In genomic region chr10:59708816-59709471, GRCh38 we compare ENCODE assay signal across 1 cellular context.
TF ChIP-seq lines count a peak whose summit lies in the region.

No MANE protein-coding gene starts in this region.

TF ChIP-seq in HEK293, 187 proteins besides CTCF, POLR2A, EP300 and RAD21 (continued from another document):
- TF ChIP-seq, protein P1, sequence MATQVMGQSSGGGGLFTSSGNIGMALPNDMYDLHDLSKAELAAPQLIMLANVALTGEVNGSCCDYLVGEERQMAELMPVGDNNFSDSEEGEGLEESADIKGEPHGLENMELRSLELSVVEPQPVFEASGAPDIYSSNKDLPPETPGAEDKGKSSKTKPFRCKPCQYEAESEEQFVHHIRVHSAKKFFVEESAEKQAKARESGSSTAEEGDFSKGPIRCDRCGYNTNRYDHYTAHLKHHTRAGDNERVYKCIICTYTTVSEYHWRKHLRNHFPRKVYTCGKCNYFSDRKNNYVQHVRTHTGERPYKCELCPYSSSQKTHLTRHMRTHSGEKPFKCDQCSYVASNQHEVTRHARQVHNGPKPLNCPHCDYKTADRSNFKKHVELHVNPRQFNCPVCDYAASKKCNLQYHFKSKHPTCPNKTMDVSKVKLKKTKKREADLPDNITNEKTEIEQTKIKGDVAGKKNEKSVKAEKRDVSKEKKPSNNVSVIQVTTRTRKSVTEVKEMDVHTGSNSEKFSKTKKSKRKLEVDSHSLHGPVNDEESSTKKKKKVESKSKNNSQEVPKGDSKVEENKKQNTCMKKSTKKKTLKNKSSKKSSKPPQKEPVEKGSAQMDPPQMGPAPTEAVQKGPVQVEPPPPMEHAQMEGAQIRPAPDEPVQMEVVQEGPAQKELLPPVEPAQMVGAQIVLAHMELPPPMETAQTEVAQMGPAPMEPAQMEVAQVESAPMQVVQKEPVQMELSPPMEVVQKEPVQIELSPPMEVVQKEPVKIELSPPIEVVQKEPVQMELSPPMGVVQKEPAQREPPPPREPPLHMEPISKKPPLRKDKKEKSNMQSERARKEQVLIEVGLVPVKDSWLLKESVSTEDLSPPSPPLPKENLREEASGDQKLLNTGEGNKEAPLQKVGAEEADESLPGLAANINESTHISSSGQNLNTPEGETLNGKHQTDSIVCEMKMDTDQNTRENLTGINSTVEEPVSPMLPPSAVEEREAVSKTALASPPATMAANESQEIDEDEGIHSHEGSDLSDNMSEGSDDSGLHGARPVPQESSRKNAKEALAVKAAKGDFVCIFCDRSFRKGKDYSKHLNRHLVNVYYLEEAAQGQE (tag by site-specific recombination; IDR thresholded peaks at IDR 0.05), result peak; percentile 42; the same call in 1 of the 2 replicates
- TF ChIP-seq ZBTB20 (tag by site-specific recombination; IDR thresholded peaks at IDR 0.05), result peak; percentile 5; the same call in 1 of the 2 replicates
- no peak for TF ChIP-seq ZNF544 (tag by site-specific recombination; IDR thresholded peaks at IDR 0.05)
- peak; percentile 68 for TF ChIP-seq GLIS2 (tag by site-specific recombination; IDR thresholded peaks at IDR 0.05)
- TF ChIP-seq HOXD13 (CRISPR knock-in tag; IDR thresholded peaks at IDR 0.05; ENCODE audit: borderline replicate concordance), result peak; percentile 34; the same call in 1 of the 2 replicates
- no peak for TF ChIP-seq ZFP37 (tag by site-specific recombination; IDR thresholded peaks at IDR 0.05)
- TF ChIP-seq, protein P2, sequence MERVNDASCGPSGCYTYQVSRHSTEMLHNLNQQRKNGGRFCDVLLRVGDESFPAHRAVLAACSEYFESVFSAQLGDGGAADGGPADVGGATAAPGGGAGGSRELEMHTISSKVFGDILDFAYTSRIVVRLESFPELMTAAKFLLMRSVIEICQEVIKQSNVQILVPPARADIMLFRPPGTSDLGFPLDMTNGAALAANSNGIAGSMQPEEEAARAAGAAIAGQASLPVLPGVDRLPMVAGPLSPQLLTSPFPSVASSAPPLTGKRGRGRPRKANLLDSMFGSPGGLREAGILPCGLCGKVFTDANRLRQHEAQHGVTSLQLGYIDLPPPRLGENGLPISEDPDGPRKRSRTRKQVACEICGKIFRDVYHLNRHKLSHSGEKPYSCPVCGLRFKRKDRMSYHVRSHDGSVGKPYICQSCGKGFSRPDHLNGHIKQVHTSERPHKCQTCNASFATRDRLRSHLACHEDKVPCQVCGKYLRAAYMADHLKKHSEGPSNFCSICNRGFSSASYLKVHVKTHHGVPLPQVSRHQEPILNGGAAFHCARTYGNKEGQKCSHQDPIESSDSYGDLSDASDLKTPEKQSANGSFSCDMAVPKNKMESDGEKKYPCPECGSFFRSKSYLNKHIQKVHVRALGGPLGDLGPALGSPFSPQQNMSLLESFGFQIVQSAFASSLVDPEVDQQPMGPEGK (tag by site-specific recombination; IDR thresholded peaks at IDR 0.05), result peak; percentile 26
- 0 out of 2 replicates have a peak, but pooled peaks have one; percentile 37 for TF ChIP-seq ZNF202 (tag by site-specific recombination; IDR thresholded peaks at IDR 0.05; ENCODE audit: borderline replicate concordance)
- TF ChIP-seq, protein P3, sequence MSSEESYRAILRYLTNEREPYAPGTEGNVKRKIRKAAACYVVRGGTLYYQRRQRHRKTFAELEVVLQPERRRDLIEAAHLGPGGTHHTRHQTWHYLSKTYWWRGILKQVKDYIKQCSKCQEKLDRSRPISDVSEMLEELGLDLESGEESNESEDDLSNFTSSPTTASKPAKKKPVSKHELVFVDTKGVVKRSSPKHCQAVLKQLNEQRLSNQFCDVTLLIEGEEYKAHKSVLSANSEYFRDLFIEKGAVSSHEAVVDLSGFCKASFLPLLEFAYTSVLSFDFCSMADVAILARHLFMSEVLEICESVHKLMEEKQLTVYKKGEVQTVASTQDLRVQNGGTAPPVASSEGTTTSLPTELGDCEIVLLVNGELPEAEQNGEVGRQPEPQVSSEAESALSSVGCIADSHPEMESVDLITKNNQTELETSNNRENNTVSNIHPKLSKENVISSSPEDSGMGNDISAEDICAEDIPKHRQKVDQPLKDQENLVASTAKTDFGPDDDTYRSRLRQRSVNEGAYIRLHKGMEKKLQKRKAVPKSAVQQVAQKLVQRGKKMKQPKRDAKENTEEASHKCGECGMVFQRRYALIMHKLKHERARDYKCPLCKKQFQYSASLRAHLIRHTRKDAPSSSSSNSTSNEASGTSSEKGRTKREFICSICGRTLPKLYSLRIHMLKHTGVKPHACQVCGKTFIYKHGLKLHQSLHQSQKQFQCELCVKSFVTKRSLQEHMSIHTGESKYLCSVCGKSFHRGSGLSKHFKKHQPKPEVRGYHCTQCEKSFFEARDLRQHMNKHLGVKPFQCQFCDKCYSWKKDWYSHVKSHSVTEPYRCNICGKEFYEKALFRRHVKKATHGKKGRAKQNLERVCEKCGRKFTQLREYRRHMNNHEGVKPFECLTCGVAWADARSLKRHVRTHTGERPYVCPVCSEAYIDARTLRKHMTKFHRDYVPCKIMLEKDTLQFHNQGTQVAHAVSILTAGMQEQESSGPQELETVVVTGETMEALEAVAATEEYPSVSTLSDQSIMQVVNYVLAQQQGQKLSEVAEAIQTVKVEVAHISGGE (tag by site-specific recombination; conservative IDR thresholded peaks at IDR 0.05; ENCODE audit: low read depth), result 0 out of 2 replicates have a peak, but pooled peaks have one; percentile 11
- TF ChIP-seq, protein P4, sequence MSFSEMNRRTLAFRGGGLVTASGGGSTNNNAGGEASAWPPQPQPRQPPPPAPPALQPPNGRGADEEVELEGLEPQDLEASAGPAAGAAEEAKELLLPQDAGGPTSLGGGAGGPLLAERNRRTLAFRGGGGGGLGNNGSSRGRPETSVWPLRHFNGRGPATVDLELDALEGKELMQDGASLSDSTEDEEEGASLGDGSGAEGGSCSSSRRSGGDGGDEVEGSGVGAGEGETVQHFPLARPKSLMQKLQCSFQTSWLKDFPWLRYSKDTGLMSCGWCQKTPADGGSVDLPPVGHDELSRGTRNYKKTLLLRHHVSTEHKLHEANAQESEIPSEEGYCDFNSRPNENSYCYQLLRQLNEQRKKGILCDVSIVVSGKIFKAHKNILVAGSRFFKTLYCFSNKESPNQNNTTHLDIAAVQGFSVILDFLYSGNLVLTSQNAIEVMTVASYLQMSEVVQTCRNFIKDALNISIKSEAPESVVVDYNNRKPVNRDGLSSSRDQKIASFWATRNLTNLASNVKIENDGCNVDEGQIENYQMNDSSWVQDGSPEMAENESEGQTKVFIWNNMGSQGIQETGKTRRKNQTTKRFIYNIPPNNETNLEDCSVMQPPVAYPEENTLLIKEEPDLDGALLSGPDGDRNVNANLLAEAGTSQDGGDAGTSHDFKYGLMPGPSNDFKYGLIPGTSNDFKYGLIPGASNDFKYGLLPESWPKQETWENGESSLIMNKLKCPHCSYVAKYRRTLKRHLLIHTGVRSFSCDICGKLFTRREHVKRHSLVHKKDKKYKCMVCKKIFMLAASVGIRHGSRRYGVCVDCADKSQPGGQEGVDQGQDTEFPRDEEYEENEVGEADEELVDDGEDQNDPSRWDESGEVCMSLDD (tag by site-specific recombination; IDR thresholded peaks at IDR 0.05), result peak; percentile 51
- TF ChIP-seq, protein P5, sequence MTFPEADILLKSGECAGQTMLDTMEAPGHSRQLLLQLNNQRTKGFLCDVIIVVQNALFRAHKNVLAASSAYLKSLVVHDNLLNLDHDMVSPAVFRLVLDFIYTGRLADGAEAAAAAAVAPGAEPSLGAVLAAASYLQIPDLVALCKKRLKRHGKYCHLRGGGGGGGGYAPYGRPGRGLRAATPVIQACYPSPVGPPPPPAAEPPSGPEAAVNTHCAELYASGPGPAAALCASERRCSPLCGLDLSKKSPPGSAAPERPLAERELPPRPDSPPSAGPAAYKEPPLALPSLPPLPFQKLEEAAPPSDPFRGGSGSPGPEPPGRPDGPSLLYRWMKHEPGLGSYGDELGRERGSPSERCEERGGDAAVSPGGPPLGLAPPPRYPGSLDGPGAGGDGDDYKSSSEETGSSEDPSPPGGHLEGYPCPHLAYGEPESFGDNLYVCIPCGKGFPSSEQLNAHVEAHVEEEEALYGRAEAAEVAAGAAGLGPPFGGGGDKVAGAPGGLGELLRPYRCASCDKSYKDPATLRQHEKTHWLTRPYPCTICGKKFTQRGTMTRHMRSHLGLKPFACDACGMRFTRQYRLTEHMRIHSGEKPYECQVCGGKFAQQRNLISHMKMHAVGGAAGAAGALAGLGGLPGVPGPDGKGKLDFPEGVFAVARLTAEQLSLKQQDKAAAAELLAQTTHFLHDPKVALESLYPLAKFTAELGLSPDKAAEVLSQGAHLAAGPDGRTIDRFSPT (tag by site-specific recombination; IDR thresholded peaks at IDR 0.05), result peak; percentile 52; the same call in 1 of the 2 replicates
- TF ChIP-seq ZNF600 (tag by site-specific recombination; IDR thresholded peaks at IDR 0.05), result peak; percentile 75
- TF ChIP-seq ZNF19 (tag by site-specific recombination; IDR thresholded peaks at IDR 0.05; ENCODE audit: low read depth), result no peak
- no peak for TF ChIP-seq ZNF510 (tag by site-specific recombination; IDR thresholded peaks at IDR 0.05; ENCODE audit: insufficient replicate concordance)
- TF ChIP-seq, protein P6, sequence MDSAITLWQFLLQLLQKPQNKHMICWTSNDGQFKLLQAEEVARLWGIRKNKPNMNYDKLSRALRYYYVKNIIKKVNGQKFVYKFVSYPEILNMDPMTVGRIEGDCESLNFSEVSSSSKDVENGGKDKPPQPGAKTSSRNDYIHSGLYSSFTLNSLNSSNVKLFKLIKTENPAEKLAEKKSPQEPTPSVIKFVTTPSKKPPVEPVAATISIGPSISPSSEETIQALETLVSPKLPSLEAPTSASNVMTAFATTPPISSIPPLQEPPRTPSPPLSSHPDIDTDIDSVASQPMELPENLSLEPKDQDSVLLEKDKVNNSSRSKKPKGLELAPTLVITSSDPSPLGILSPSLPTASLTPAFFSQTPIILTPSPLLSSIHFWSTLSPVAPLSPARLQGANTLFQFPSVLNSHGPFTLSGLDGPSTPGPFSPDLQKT (IDR thresholded peaks at IDR 0.05; ENCODE audit: borderline replicate concordance, low read depth, low read length), result no peak
- no peak for TF ChIP-seq YY1 (tag by site-specific recombination; IDR thresholded peaks at IDR 0.05)
